22 cellular contexts compared by ENCODE assay signal in the genomic region with DNA sequence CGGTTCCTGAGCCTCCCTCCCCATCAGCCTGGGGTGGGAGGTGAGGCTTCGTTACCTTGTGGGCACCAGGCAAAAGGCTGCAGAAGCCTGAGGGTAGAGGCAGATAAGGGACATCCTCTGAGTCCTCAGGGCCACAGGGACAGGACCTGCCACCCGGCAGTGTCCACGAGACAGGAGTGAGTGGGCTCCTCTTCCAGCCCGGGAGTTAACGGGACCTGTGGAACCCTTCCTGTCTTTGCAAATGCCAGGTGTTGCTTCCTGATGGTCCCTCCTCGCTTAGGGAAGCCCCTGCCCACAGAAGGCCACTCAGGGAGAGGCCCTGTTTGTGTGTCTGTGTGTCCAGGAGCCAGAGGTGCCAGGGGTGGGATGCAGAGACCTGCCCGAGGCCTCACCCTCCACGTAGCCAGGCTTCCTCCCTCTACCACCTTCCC.
"Had no signal": no experiment of that assay in that cellular context is flagged by ENCODE, and none has a peak within 500 bp of the region (broad histone marks: within the 10 kb centered on the region; RNA-seq: fewer than 3 reads in every experiment).

No MANE protein-coding gene starts in this region.

- H3K36me3 ChIP-seq: ovary, sigmoid colon, thoracic aorta had no signal

- H3K4me1 Mint-ChIP-seq: activated B cell treated with CpG ODN at 0.5 μM for 24 hours; activated CD4-positive, alpha-beta T cell treated with anti-CD3 and anti-CD28 coated beads, Interleukin-2, amount 10 ng/mL, durations not matched to agents 7 days and 5 days; activated naive CD8-positive, alpha-beta T cell treated with anti-CD3 and anti-CD28 coated beads for 36 hours; stimulated activated naive B cell treated with anti-CD40 and anti-IgM and Interleukin-4, amounts not matched to agents 10 μg/mL and 1 μg/mL and 100 μg/mL, for 72 hours had no signal

- H3K4me1 ChIP-seq: foreskin keratinocyte had no signal

- H3K9me3 ChIP-seq: ovary, sigmoid colon, thoracic aorta had no signal

- H3K27ac Mint-ChIP-seq: activated B cell treated with CpG ODN at 0.5 μM for 24 hours; activated CD4-positive, alpha-beta T cell treated with anti-CD3 and anti-CD28 coated beads, Interleukin-2, amount 10 ng/mL, durations not matched to agents 7 days and 5 days; activated naive CD8-positive, alpha-beta T cell treated with anti-CD3 and anti-CD28 coated beads for 36 hours; activated T-helper 1 cell treated with anti-CD3 and anti-CD28 coated beads, Interleukin-12 subunit alpha, Interleukin-12 subunit beta, Interleukin-2, Interleukin-4 antibody, amounts not matched to agents 30 ng/mL and 10 ng/mL and 1 ng/mL, durations not matched to agents 14 hours and 24 hours and 36 hours; endodermal cell; naive B cell; stimulated activated naive B cell treated with anti-CD40 and anti-IgM and Interleukin-4, amounts not matched to agents 10 μg/mL and 1 μg/mL and 100 μg/mL, for 72 hours; T-helper 2 cell treated with Interferon-gamma antibody and Interleukin-4, amounts not matched to agents 5 μg/mL and 100 μg/mL, for 36 hours had no signal

- H3K4me3 ChIP-seq: ovary, sigmoid colon, thoracic aorta had no signal

- H3K4me3 Mint-ChIP-seq: activated B cell treated with CpG ODN at 0.5 μM for 24 hours; activated CD4-positive, alpha-beta T cell treated with anti-CD3 and anti-CD28 coated beads, Interleukin-2, amount 10 ng/mL, durations not matched to agents 7 days and 5 days; activated naive CD8-positive, alpha-beta T cell treated with anti-CD3 and anti-CD28 coated beads for 36 hours; activated T-helper 1 cell treated with anti-CD3 and anti-CD28 coated beads, Interleukin-12 subunit alpha, Interleukin-12 subunit beta, Interleukin-2, Interleukin-4 antibody, amounts not matched to agents 30 ng/mL and 10 ng/mL and 1 ng/mL, durations not matched to agents 14 hours and 24 hours and 36 hours; endodermal cell; naive B cell; neural crest cell; stimulated activated naive B cell treated with anti-CD40 and anti-IgM and Interleukin-4, amounts not matched to agents 10 μg/mL and 1 μg/mL and 100 μg/mL, for 72 hours; T-helper 2 cell treated with Interferon-gamma antibody and Interleukin-4, amounts not matched to agents 5 μg/mL and 100 μg/mL, for 36 hours had no signal

- H3K27me3 ChIP-seq: ovary, sigmoid colon had no signal

- ATAC-seq: foreskin keratinocyte; left colon; stimulated activated naive B cell treated with anti-CD40 and anti-IgM and Interleukin-4, amounts not matched to agents 10 μg/mL and 1 μg/mL and 100 μg/mL, for 72 hours had no signal

- H3K27ac ChIP-seq: epithelial cell of prostate, foreskin keratinocyte, ovary, sigmoid colon, thoracic aorta had no signal

- H3K36me3 Mint-ChIP-seq: activated naive CD8-positive, alpha-beta T cell treated with anti-CD3 and anti-CD28 coated beads for 36 hours; naive B cell; stimulated activated naive B cell treated with anti-CD40 and anti-IgM and Interleukin-4, amounts not matched to agents 10 μg/mL and 1 μg/mL and 100 μg/mL, for 72 hours had no signal

- DNase-seq: activated B cell treated with CpG ODN at 0.5 μM for 24 hours; activated CD4-positive, alpha-beta T cell treated with anti-CD3 and anti-CD28 coated beads, Interleukin-2, amount 10 ng/mL, durations not matched to agents 7 days and 5 days; activated naive CD4-positive, alpha-beta T cell; activated naive CD8-positive, alpha-beta T cell treated with anti-CD3 and anti-CD28 coated beads for 36 hours; amniotic stem cell; caudate nucleus; endodermal cell; foreskin keratinocyte; glutamatergic neuron; hippocampal formation; islet precursor cell; naive B cell; stimulated activated CD4-positive, alpha-beta T cell treated with anti-CD3 and anti-CD28 coated beads, Interleukin-4, amount 100 ng/mL, for 4 hours; stimulated activated naive B cell treated with anti-CD40 and anti-IgM and Interleukin-4, amounts not matched to agents 10 μg/mL and 1 μg/mL and 100 μg/mL, for 72 hours had no signal

- H3K9me3 Mint-ChIP-seq: activated B cell treated with CpG ODN at 0.5 μM for 24 hours; activated CD4-positive, alpha-beta T cell treated with anti-CD3 and anti-CD28 coated beads, Interleukin-2, amount 10 ng/mL, durations not matched to agents 7 days and 5 days; activated naive CD8-positive, alpha-beta T cell treated with anti-CD3 and anti-CD28 coated beads for 36 hours; activated T-helper 1 cell treated with anti-CD3 and anti-CD28 coated beads, Interleukin-12 subunit alpha, Interleukin-12 subunit beta, Interleukin-2, Interleukin-4 antibody, amounts not matched to agents 30 ng/mL and 10 ng/mL and 1 ng/mL, durations not matched to agents 14 hours and 24 hours and 36 hours; neural crest cell; stimulated activated naive B cell treated with anti-CD40 and anti-IgM and Interleukin-4, amounts not matched to agents 10 μg/mL and 1 μg/mL and 100 μg/mL, for 72 hours; T-helper 2 cell treated with Interferon-gamma antibody and Interleukin-4, amounts not matched to agents 5 μg/mL and 100 μg/mL, for 36 hours had no signal

- H3K27me3 Mint-ChIP-seq: activated CD4-positive, alpha-beta T cell treated with anti-CD3 and anti-CD28 coated beads, Interleukin-2, amount 10 ng/mL, durations not matched to agents 7 days and 5 days had no signal
